ENCODE assay signal across 8 cellular contexts in genomic region chr19:2702170-2703076, GRCh38. TPM values are rescaled to one million over a fixed set of nuclear protein-coding genes. Genes with fewer than 3 reads are reported as not detected.
DNase-seq lines count a peak whose midpoint lies in the region; ATAC-seq and TF ChIP-seq lines count a peak whose summit lies in the region.

TSS of gene GNG7 (minus strand) at chr19:2702694. CDS start at chr19:2520688, 182,006 bp downstream.

- peaks cover 17% of the 10 kb centered on the region for H3K4me1 ChIP-seq in OCI-LY1 (ENCODE audit: insufficient read depth, low read length, severe bottlenecking)

- TF ChIP-seq CTCF in OCI-LY1 (IDR thresholded peaks at IDR 0.05; ENCODE audit: low read length), result no peak

- 0 out of 2 replicates have a peak, but pooled peaks cover 3% of the 10 kb centered on the region for H3F3A ChIP-seq in OCI-LY1 (ENCODE audit: insufficient read depth, low read length)

- no peaks in the 10 kb centered on the region for H4K20me1 ChIP-seq in OCI-LY1 (ENCODE audit: insufficient read depth, low read length)

- no peaks in the 10 kb centered on the region for H3K27me3 ChIP-seq in OCI-LY1 (ENCODE audit: insufficient read depth, low read length)

- no peaks in the 10 kb centered on the region for H3K9me3 Mint-ChIP-seq in activated T-cell treated with anti-CD3 and anti-CD28 coated beads, Interleukin-2, amount 50 U/mL, for 24 hours

- H3K27me3 Mint-ChIP-seq in activated T-cell treated with anti-CD3 and anti-CD28 coated beads, Interleukin-2, amount 50 U/mL, for 24 hours, result no peaks in the 10 kb centered on the region

- H3K27ac ChIP-seq in OCI-LY1 (ENCODE audit: low read depth, low read length, poor library complexity, severe bottlenecking), result no peak within 1 kb of the TSS

- H3K36me3 ChIP-seq in OCI-LY1 (ENCODE audit: insufficient read depth, low read length), result no peaks in the 10 kb centered on the region

- H2AFZ ChIP-seq in OCI-LY1 (ENCODE audit: low read length), result no peak within 1 kb of the TSS

- no peaks in the 10 kb centered on the region for H3K79me2 ChIP-seq in OCI-LY1 (ENCODE audit: insufficient read depth, low read length)

- TF ChIP-seq POLR2A in erythroblast (IDR thresholded peaks at IDR 0.05; ENCODE audit: low read length), result no peak

- DNase-seq in SIG-M5 treated with dmso at 0.1 percent for 504 hours (lab: John Stamatoyannopoulos, UW; ENCODE audit: unreplicated experiment), result peak; percentile 65
- DNase-seq in SIG-M5 (lab: John Stamatoyannopoulos, UW), result no peak
- peak; percentile 96 for DNase-seq in activated T-cell treated with anti-CD3 and anti-CD28 coated beads, Interleukin-2, amount 50 U/mL, for 24 hours
- peak; percentile 93 to 96 for DNase-seq in erythroblast (lab: John Stamatoyannopoulos, UW)
- peak; percentile 96 for DNase-seq in mucosa of gallbladder (ENCODE audit: low spot score)
- DNase-seq in stimulated activated CD8-positive, alpha-beta memory T cell treated with anti-CD3 and anti-CD28 coated beads, Interleukin-2, amount 100 ng/mL, for 48 hours (ENCODE audit: low read depth in 2 of 2), result peak; percentile 96 to 98

- H3K4me1 Mint-ChIP-seq in activated T-cell treated with anti-CD3 and anti-CD28 coated beads, Interleukin-2, amount 50 U/mL, for 24 hours (ENCODE audit: low read depth), result peaks cover 31% of the 10 kb centered on the region

- H3K4me3 Mint-ChIP-seq in activated T-cell treated with anti-CD3 and anti-CD28 coated beads, Interleukin-2, amount 50 U/mL, for 24 hours, result peak within 1 kb of the TSS; percentile 53

- H3K4me3 ChIP-seq in OCI-LY1 (ENCODE audit: low read depth, low read length, poor library complexity, severe bottlenecking), result peak within 1 kb of the TSS; percentile 58

- ATAC-seq in HG03175 (IDR thresholded peaks at IDR 0.05; ENCODE audit: unreplicated experiment), result peak; percentile 83

- no peaks in the 10 kb centered on the region for H3K9me3 ChIP-seq in OCI-LY1 (ENCODE audit: low read length)

- no peak within 1 kb of the TSS for H3K27ac Mint-ChIP-seq in activated T-cell treated with anti-CD3 and anti-CD28 coated beads, Interleukin-2, amount 50 U/mL, for 24 hours

- H3K9ac ChIP-seq in OCI-LY1 (ENCODE audit: low read length), result peak within 1 kb of the TSS; percentile 46; the same call in 1 of the 2 replicates

- no peaks in the 10 kb centered on the region for H3K9me2 ChIP-seq in OCI-LY1 (ENCODE audit: low read depth, low read length)

- H3K4me2 ChIP-seq in OCI-LY1 (ENCODE audit: low read length), result peak within 1 kb of the TSS; percentile 63

- H3K36me3 Mint-ChIP-seq in activated T-cell treated with anti-CD3 and anti-CD28 coated beads, Interleukin-2, amount 50 U/mL, for 24 hours (ENCODE audit: low read depth), result no peaks in the 10 kb centered on the region

RNA-seq across cellular contexts. Expression of gene GNG7, which starts in this region (rescaled TPM):
- total RNA-seq in mucosa of gallbladder, result 12.4 TPM
